In the genomic region with DNA sequence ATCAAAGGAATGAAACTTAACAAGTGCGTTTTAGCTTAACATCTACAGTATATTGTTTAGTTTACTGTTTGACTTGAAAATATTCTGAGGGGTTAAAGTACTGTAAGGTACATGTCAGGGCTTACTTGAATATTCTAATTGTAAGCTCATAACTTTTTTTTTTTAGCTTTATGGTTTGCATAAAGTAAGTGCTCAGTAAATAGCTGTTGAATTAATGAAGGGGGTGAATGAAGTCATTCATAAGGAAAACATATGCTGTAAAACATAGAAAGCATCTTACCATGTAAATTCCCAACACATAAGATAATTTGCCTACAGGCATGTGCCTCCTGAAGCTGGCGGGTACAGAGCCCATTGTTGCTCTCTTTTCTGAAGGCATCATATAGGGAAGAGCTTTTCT, we compare ENCODE assay signal across 1 cellular context.
TF ChIP-seq lines count a peak whose summit lies in the region.

No MANE protein-coding gene starts in this region.

TF ChIP-seq in SK-N-SH, 30 proteins besides CTCF, POLR2A, EP300 and RAD21:
- no peak for TF ChIP-seq TAF1 (IDR thresholded peaks at IDR 0.05; ENCODE audit: borderline replicate concordance, low read depth, low read length)
- no peak for TF ChIP-seq SMC3 (IDR thresholded peaks at IDR 0.05; ENCODE audit: low read depth, low read length)
- TF ChIP-seq EZH2phosphoT487 (IDR thresholded peaks at IDR 0.05; ENCODE audit: borderline replicate concordance, low read depth) = no peak
- no peak for TF ChIP-seq GATA2 (CRISPR knock-in tag; IDR thresholded peaks at IDR 0.05)
- TF ChIP-seq RCOR1 (IDR thresholded peaks at IDR 0.05; ENCODE audit: low read length) = no peak
- no peak for TF ChIP-seq MXI1 (IDR thresholded peaks at IDR 0.05; ENCODE audit: low read depth, low read length)
TF ChIP-seq in SK-N-SH: peak in this region for 0.
